ENCODE assay signal across 13 cellular contexts in the genomic region with DNA sequence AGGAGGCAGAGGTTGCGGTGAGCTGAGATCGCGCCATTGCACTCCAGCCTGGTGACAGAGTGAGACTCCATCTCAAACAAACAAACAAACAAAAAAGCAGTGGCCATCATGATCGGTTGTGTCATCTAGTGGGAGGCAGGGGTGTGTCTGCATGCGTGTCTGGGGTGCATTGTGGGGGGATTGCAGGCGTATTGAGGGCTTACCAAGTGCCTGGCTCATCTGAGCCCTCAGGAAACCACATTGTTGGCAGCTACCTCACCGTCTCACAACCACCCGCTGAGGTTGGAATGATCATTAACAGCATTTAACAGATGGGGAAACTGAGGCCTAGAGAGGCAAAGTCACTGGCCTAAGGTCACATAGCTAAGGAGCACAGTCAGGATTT.
DNase-seq lines count a peak whose midpoint lies in the region; TF ChIP-seq lines count a peak whose summit lies in the region.
"Had no signal": no experiment of that assay in that cellular context is flagged by ENCODE, and none has a peak within 500 bp of the region (broad histone marks: within the 10 kb centered on the region; RNA-seq: fewer than 3 reads in every experiment).

No MANE protein-coding gene starts in this region.

- no peak overlapping the region for H3K4me3 Mint-ChIP-seq in activated naive CD4-positive, alpha-beta T cell treated with anti-CD3 and anti-CD28 coated beads, Interleukin-2, amount 10 ng/mL, durations not matched to agents 7 days and 5 days

- H3K9me3 ChIP-seq in NT2/D1 (ENCODE audit: insufficient read depth, low read length): no peaks in the 10 kb centered on the region
- H3K9me3 ChIP-seq in mucosa of stomach (ENCODE audit: control insufficient read depth, low read length): no peaks in the 10 kb centered on the region
- H3K9me3 ChIP-seq in stomach smooth muscle (ENCODE audit: control insufficient read depth in 2 of 2, low read length in 2 of 2): no peaks in the 10 kb centered on the region

- H3K4me1 ChIP-seq in NT2/D1 (ENCODE audit: insufficient read depth, insufficient read length) (peaks cover 16% of the 10 kb centered on the region), mucosa of stomach (ENCODE audit: control insufficient read depth, insufficient read depth, low read length) (peaks cover 33% of the 10 kb centered on the region), stomach smooth muscle (ENCODE audit: control insufficient read depth, insufficient read depth, low read length) (peaks cover 60% of the 10 kb centered on the region)

- H3K27ac ChIP-seq in coronary artery: peak overlapping the region; percentile 87 to 90
- H3K27ac ChIP-seq in stomach smooth muscle (ENCODE audit: low read length): peak overlapping the region; percentile 99
- H3K27ac ChIP-seq: foreskin keratinocyte had no signal

- CTCF ChIA-PET in activated naive CD4-positive, alpha-beta T cell treated with anti-CD3 and anti-CD28 coated beads, Interleukin-2, amount 10 ng/mL, durations not matched to agents 7 days and 5 days (lab: Charles Lee): no interaction called here

- H3K4me3 ChIP-seq in NT2/D1 (ENCODE audit: insufficient read length, low read depth) (no peak overlapping the region), coronary artery (peak overlapping the region; percentile 70), mucosa of stomach (ENCODE audit: low read length) (no peak overlapping the region), stomach smooth muscle (ENCODE audit: low read length in 2 of 2) (peak overlapping the region in 1 of 2 donors; percentile 77)

- H3K27me3 ChIP-seq in NT2/D1 (ENCODE audit: insufficient read depth, insufficient read length) (no peaks in the 10 kb centered on the region), mucosa of stomach (ENCODE audit: control insufficient read depth, insufficient read depth, low read length) (no peaks in the 10 kb centered on the region), stomach smooth muscle (ENCODE audit: control insufficient read depth in 1 of 2, insufficient read depth in 2 of 2, low read length in 2 of 2) (no peaks in the 10 kb centered on the region)
- H3K27me3 ChIP-seq: foreskin keratinocyte had no signal

- H3K9ac ChIP-seq in NT2/D1 (ENCODE audit: insufficient read length, low read depth) (peak overlapping the region; percentile 37), mucosa of stomach (ENCODE audit: low read length) (peak overlapping the region; percentile 60), stomach smooth muscle (ENCODE audit: low read length in 2 of 2) (peak overlapping the region; percentile 93 to 95)

- no peaks in the 10 kb centered on the region for H3K36me3 Mint-ChIP-seq in activated naive CD4-positive, alpha-beta T cell treated with anti-CD3 and anti-CD28 coated beads, Interleukin-2, amount 10 ng/mL, durations not matched to agents 7 days and 5 days

- no peak for TF ChIP-seq CTCF in coronary artery (IDR thresholded peaks at IDR 0.05)

- H3K36me3 ChIP-seq in NT2/D1 (ENCODE audit: insufficient read depth, insufficient read length, low read length) (no peaks in the 10 kb centered on the region), mucosa of stomach (ENCODE audit: control insufficient read depth, insufficient read depth, low read length) (peaks cover 3% of the 10 kb centered on the region), stomach smooth muscle (ENCODE audit: control insufficient read depth in 2 of 2, insufficient read depth in 2 of 2, low read length in 2 of 2) (no peaks in the 10 kb centered on the region)

- no peak overlapping the region for H3K27ac Mint-ChIP-seq in activated naive CD4-positive, alpha-beta T cell treated with anti-CD3 and anti-CD28 coated beads, Interleukin-2, amount 10 ng/mL, durations not matched to agents 7 days and 5 days

- H3K9me3 Mint-ChIP-seq in activated naive CD4-positive, alpha-beta T cell treated with anti-CD3 and anti-CD28 coated beads, Interleukin-2, amount 10 ng/mL, durations not matched to agents 7 days and 5 days: no peaks in the 10 kb centered on the region

- DNase-seq in NT2/D1 (ENCODE audit: low read depth, low spot score): no peak
- no peak for DNase-seq in coronary artery (ENCODE audit: low spot score)
- no peak for DNase-seq in NCI-H510A treated with DMSO at 0.1 percent for 48 hours (lab: John Stamatoyannopoulos, UW)
- DNase-seq in activated naive CD4-positive, alpha-beta T cell (lab: John Stamatoyannopoulos, UW): no peak
- DNase-seq in activated naive CD4-positive, alpha-beta T cell treated with anti-CD3 and anti-CD28 coated beads, Interleukin-2, amount 10 ng/mL, durations not matched to agents 7 days and 5 days: no peak
- DNase-seq in stimulated activated CD4-positive, alpha-beta T cell treated with anti-CD3 and anti-CD28 coated beads, Interleukin-4, amount 100 ng/mL, for 4 hours: no peak
- DNase-seq: activated CD4-positive, CD25-positive, alpha-beta regulatory T cell treated with anti-CD3 and anti-CD28 coated beads, Interleukin-2, amount 50 U/mL, for 72 hours; activated T-cell treated with anti-CD3 and anti-CD28 coated beads for 4 hours; amniotic stem cell; foreskin keratinocyte; NCI-H226 had no signal

- H3K4me1 Mint-ChIP-seq in activated naive CD4-positive, alpha-beta T cell treated with anti-CD3 and anti-CD28 coated beads, Interleukin-2, amount 10 ng/mL, durations not matched to agents 7 days and 5 days: no peaks in the 10 kb centered on the region

- no peaks in the 10 kb centered on the region for H3K27me3 Mint-ChIP-seq in activated naive CD4-positive, alpha-beta T cell treated with anti-CD3 and anti-CD28 coated beads, Interleukin-2, amount 10 ng/mL, durations not matched to agents 7 days and 5 days

Comparison
In these comparisons a context has a peak if more than half of its experiments do, and no peak if none do; other contexts are left out.
1. H3K9ac ChIP-seq: peak in every context shown above with its lines; median percentile 94 in stomach smooth muscle; 60 in mucosa of stomach; 37 in NT2/D1.